In the genomic region with DNA sequence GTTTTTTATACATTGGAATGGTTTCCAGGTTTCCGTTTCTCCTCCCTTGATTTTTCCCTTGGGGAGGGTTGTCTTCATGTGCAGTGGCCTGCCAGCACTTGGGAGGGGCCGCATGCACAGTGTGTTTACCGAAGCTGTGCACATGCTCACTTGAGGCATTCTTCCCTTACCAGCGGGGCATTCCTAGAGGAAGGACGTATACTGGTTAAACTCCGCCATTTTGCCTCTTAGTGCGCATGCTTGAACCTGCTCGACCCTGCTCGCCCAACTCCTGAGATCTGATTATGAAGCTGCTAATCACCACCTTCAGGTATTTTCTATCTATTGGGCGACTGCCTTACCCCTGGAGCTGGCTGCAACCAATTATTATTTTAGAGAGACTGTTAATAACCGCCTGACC, we compare ENCODE assay signal across 8 cellular contexts.
"Had no signal": no experiment of that assay in that cellular context is flagged by ENCODE, and none has a peak within 500 bp of the region (broad histone marks: within the 10 kb centered on the region; RNA-seq: fewer than 3 reads in every experiment).

No MANE protein-coding gene starts in this region.

- H3K4me3 Mint-ChIP-seq: H9 had no signal

- FAIRE-seq: H54, HTR-8/SVneo had no signal

- H3K9ac ChIP-seq: GM23248, KMS-11 had no signal

- H3K27ac Mint-ChIP-seq: H9 had no signal

- H3K4me3 ChIP-seq: GM23248 had no signal

- H3K4me2 ChIP-seq: KMS-11 had no signal

- H2AFZ ChIP-seq: GM23248 had no signal

- H3K27ac ChIP-seq: GM23248, KMS-11 had no signal

- DNase-seq: GM23248, H9, HCEC 1CT, IMR-90, KBM-7 had no signal

- H3K9me3 Mint-ChIP-seq: H9 had no signal
